ENCODE assay signal across 20 cellular contexts in the genomic region with DNA sequence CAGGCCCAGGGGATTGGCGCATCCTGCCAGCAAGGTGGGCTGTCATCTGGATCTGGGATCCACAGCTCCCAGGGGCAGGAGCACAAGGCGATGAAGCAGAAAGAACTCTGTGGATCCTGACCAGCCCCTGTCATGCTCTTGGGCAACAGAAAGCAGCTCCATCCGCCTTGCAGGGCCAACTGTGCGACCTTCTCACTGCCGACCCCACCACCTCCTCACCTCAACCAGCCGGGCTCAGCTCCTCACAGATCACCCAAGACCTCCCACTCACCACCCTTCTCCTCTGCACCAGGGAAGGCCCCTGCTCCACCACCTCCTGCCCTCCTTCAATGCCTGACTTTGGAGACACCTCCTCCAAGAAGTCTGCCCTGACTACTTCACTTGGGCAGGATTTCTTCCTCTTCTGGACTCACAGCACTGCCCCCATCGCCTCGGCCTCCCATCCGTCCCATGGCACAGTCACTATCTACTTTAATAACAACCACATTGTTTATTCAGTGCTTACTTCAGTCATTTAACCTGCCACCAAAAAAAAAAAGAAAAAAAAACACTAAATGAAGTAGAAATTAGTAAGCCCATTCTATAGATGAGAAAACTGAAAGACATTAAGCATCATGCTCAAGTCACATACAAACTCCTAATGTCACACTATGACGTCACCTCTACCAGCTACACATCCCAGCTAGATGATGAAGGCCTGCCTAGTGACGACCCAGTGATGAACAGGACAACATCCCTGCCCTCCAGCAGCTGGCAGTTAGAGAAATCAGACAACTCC. TPM values are rescaled to one million over a fixed set of nuclear protein-coding genes. Genes with fewer than 3 reads are reported as not detected.
DNase-seq lines count a peak whose midpoint lies in the region; ATAC-seq and TF ChIP-seq lines count a peak whose summit lies in the region.
"Had no signal": no experiment of that assay in that cellular context is flagged by ENCODE, and none has a peak within 500 bp of the region (broad histone marks: within the 10 kb centered on the region; RNA-seq: fewer than 3 reads in every experiment).

No MANE protein-coding gene starts in this region.

- H3K27me3 Mint-ChIP-seq in activated CD4-positive, alpha-beta T cell treated with anti-CD3 and anti-CD28 coated beads, Interleukin-2, amount 10 ng/mL, durations not matched to agents 24 days and 14 days, result no peaks in the 10 kb centered on the region
- no peaks in the 10 kb centered on the region for H3K27me3 Mint-ChIP-seq in effector memory CD8-positive, alpha-beta T cell

- WGBS in thyroid gland, 2 donors, result 84 to 88% methylated on average over 10 to 11 of the region's 11 CpGs

- H3K4me3 ChIP-seq in Panc1 (ENCODE audit: low read depth in 2 of 2, low read length in 2 of 2) (no peak overlapping the region), gastrocnemius medialis (no peak overlapping the region), thyroid gland (replicated peaks in 1 of 3) (no peak overlapping the region)
- H3K4me3 ChIP-seq: BLaER1, pancreas, sigmoid colon, upper lobe of left lung had no signal

- in situ Hi-C loops in Panc1 (cut with HindIII; ENCODE audit: low pct_unique_long_range_greater_than_20kb, low sequenced_read_pairs) (no loop called here), gastrocnemius medialis (cut with MboI; ENCODE audit: low sequenced_read_pairs in 4 of 4) (loop anchor here (5.0 to 25.0 kb wide), 4 partner anchors 113 to 263 kb away; no protein-coding TSS in a partner anchor)

- ATAC-seq in Panc1 (no peak), gastrocnemius medialis (no peak)
- ATAC-seq in effector memory CD8-positive, alpha-beta T cell (replicated peaks), result no peak
- ATAC-seq: activated CD4-positive, CD25-positive, alpha-beta regulatory T cell treated with anti-CD3 and anti-CD28 coated beads, Interleukin-2, amount 50 U/mL, for 24 hours; left ventricle myocardium superior; pancreas had no signal

- POLR2A ChIA-PET in Panc1 (lab: Charles Lee), result interaction anchor here (0.5 kb wide), 1 partner anchor 237 kb away, joined by 4 read pairs; no protein-coding TSS in a partner anchor

- TF ChIP-seq CTCF in Panc1 (IDR thresholded peaks at IDR 0.05), result no peak
- TF ChIP-seq CTCF in gastrocnemius medialis (IDR thresholded peaks at IDR 0.05 in 4 of 5, conservative IDR thresholded peaks at IDR 0.05 in 1 of 5), result no peak
- TF ChIP-seq CTCF in thyroid gland (IDR thresholded peaks at IDR 0.05), result no peak

- H3K4me1 Mint-ChIP-seq in activated CD4-positive, alpha-beta T cell treated with anti-CD3 and anti-CD28 coated beads, Interleukin-2, amount 10 ng/mL, durations not matched to agents 24 days and 14 days, result peaks cover 27% of the 10 kb centered on the region
- H3K4me1 Mint-ChIP-seq in effector memory CD8-positive, alpha-beta T cell (ENCODE audit: low read depth in 2 of 2), result peaks cover 17 to 21% of the 10 kb centered on the region in 2 donors

- H3K27ac ChIP-seq in Panc1 (ENCODE audit: low read length), result peak overlapping the region; percentile 97
- H3K27ac ChIP-seq in gastrocnemius medialis, result peak overlapping the region; percentile 74 to 85 (median 79)
- no peak overlapping the region for H3K27ac ChIP-seq in thyroid gland
- H3K27ac ChIP-seq: BLaER1, pancreas, sigmoid colon, upper lobe of left lung had no signal

- BruUV-seq in Panc1 (replicated peaks; lab: Mats Ljungman, UMichigan), result no TSS peak

- H3K27me3 ChIP-seq in Panc1 (ENCODE audit: control insufficient read depth, insufficient read depth, low read length) (no peaks in the 10 kb centered on the region), gastrocnemius medialis (no peaks in the 10 kb centered on the region), thyroid gland (no peaks in the 10 kb centered on the region)
- H3K27me3 ChIP-seq: pancreas, sigmoid colon, upper lobe of left lung had no signal

- H3K36me3 ChIP-seq in Panc1 (ENCODE audit: control insufficient read depth, insufficient read depth, low read length) (peaks cover 15% of the 10 kb centered on the region), gastrocnemius medialis (peaks cover 0 to 80% of the 10 kb centered on the region in 2 donors), thyroid gland (no peaks in the 10 kb centered on the region)
- H3K36me3 ChIP-seq: pancreas had no signal

- H3K27ac Mint-ChIP-seq in activated CD4-positive, alpha-beta T cell treated with anti-CD3 and anti-CD28 coated beads, Interleukin-2, amount 10 ng/mL, durations not matched to agents 24 days and 14 days, result peak overlapping the region; percentile 22
- H3K27ac Mint-ChIP-seq in effector memory CD8-positive, alpha-beta T cell, result peak overlapping the region; percentile 77 to 84

- TF ChIP-seq POLR2A in gastrocnemius medialis (IDR thresholded peaks at IDR 0.05) (no peak), thyroid gland (IDR thresholded peaks at IDR 0.05) (no peak)

- no peaks in the 10 kb centered on the region for H3K9me3 Mint-ChIP-seq in activated CD4-positive, alpha-beta T cell treated with anti-CD3 and anti-CD28 coated beads, Interleukin-2, amount 10 ng/mL, durations not matched to agents 24 days and 14 days
- no peaks in the 10 kb centered on the region for H3K9me3 Mint-ChIP-seq in effector memory CD8-positive, alpha-beta T cell

- H3K9me3 ChIP-seq in Panc1 (ENCODE audit: control insufficient read depth, insufficient read depth, low read depth, low read length) (no peaks in the 10 kb centered on the region), gastrocnemius medialis (no peaks in the 10 kb centered on the region), thyroid gland (no peaks in the 10 kb centered on the region)
- H3K9me3 ChIP-seq: BLaER1, pancreas, sigmoid colon, upper lobe of left lung had no signal

- H3K4me1 ChIP-seq in Panc1 (ENCODE audit: control insufficient read depth, insufficient read depth, low read length) (peaks cover 92% of the 10 kb centered on the region), gastrocnemius medialis (peaks cover 36 to 52% of the 10 kb centered on the region in 2 donors), thyroid gland (peaks cover 14 to 19% of the 10 kb centered on the region in 2 donors)
- H3K4me1 ChIP-seq: pancreas had no signal

- DNase-seq in activated CD4-positive, alpha-beta T cell treated with anti-CD3 and anti-CD28 coated beads, Interleukin-2, amount 10 ng/mL, durations not matched to agents 24 days and 14 days, result no peak
- no peak for DNase-seq in activated CD4-positive, alpha-beta T cell treated with anti-CD3 and anti-CD28 coated beads for 48 hours
- DNase-seq in Panc1 (ENCODE audit: low read depth, low spot score) (no peak), gastrocnemius medialis (no peak), dermis blood vessel endothelial cell (no peak), thyroid gland (no peak), NCI-H2171 (lab: John Stamatoyannopoulos, UW) (no peak)
- DNase-seq in effector memory CD8-positive, alpha-beta T cell, result no peak
- DNase-seq: activated CD8-positive, alpha-beta memory T cell treated with anti-CD3 and anti-CD28 coated beads, Interleukin-2, amount 50 U/mL, for 48 hours; activated gamma-delta T cell; head of caudate nucleus; left ventricle myocardium superior; NCI-H1436; pancreas; sigmoid colon; stimulated activated naive CD4-positive, alpha-beta T cell; T-helper 9 cell; upper lobe of left lung had no signal

- H3K4me3 Mint-ChIP-seq in activated CD4-positive, alpha-beta T cell treated with anti-CD3 and anti-CD28 coated beads, Interleukin-2, amount 10 ng/mL, durations not matched to agents 24 days and 14 days, result no peak overlapping the region
- H3K4me3 Mint-ChIP-seq in effector memory CD8-positive, alpha-beta T cell, result no peak overlapping the region

- CTCF ChIA-PET in Panc1 (lab: Charles Lee), result interaction anchor here (0.9 kb wide), 1 partner anchor 116 kb away, joined by 6 read pairs; no protein-coding TSS in a partner anchor

- intact Hi-C loops in activated CD4-positive, alpha-beta T cell treated with anti-CD3 and anti-CD28 coated beads, Interleukin-2, amount 10 ng/mL, durations not matched to agents 24 days and 14 days (cut with micrococcal nuclease), result loop anchor here (5.0 kb wide), 1 partner anchor 275 kb away; no protein-coding TSS in a partner anchor
- intact Hi-C loops in Panc1 (cut with micrococcal nuclease; ENCODE audit: unreplicated experiment) (no loop called here), gastrocnemius medialis (cut with DNase I; ENCODE audit: low total_unique reads) (loop anchor here (1.0 kb wide), 1 partner anchor 9 kb away; no protein-coding TSS in a partner anchor), thyroid gland (cut with DNase I) (loop anchor here (5.0 to 10.0 kb wide), 2 partner anchors 113 to 275 kb away; no protein-coding TSS in a partner anchor)

- no peaks in the 10 kb centered on the region for H3K36me3 Mint-ChIP-seq in activated CD4-positive, alpha-beta T cell treated with anti-CD3 and anti-CD28 coated beads, Interleukin-2, amount 10 ng/mL, durations not matched to agents 24 days and 14 days (ENCODE audit: low read depth)
- H3K36me3 Mint-ChIP-seq in effector memory CD8-positive, alpha-beta T cell (ENCODE audit: insufficient read depth), result peaks cover 7% of the 10 kb centered on the region

RNA-seq across cellular contexts. Expression of gene HAPLN3, which starts 6.6 kb away (rescaled TPM):
- total RNA-seq in activated CD4-positive, alpha-beta T cell treated with anti-CD3 and anti-CD28 coated beads, Interleukin-2, amount 10 ng/mL, durations not matched to agents 24 days and 14 days, result 76.6 and 77.0 TPM in 2 replicates
- total RNA-seq in Panc1 (2021; ENCODE audit: unreplicated experiment) (168 TPM), gastrocnemius medialis (1 to 10 TPM; 1.7 to 5.2 (median 2.1) TPM), dermis blood vessel endothelial cell (52.2 and 95.6 TPM in 2 replicates), thyroid gland (10 to 100 TPM in 1 of 4 donors, 1 to 10 TPM in 3; 3.6 to 14.0 (median 5.8) TPM)
- polyA plus RNA-seq in Panc1 (2012; ENCODE audit: insufficient read length), result 158 TPM

RNA-seq across cellular contexts. Expression of gene MFGE8, which starts 11.3 kb away (rescaled TPM):
- 7.3 and 10.6 TPM in 2 replicates for total RNA-seq in activated CD4-positive, alpha-beta T cell treated with anti-CD3 and anti-CD28 coated beads, Interleukin-2, amount 10 ng/mL, durations not matched to agents 24 days and 14 days
- total RNA-seq in Panc1 (2021; ENCODE audit: unreplicated experiment) (1,799 TPM), gastrocnemius medialis (100 to 1,000 TPM; 239 to 437 (median 395) TPM), dermis blood vessel endothelial cell (48.1 and 49.7 TPM in 2 replicates), thyroid gland (100 to 1,000 TPM in 2 of 4 donors, 10 to 100 TPM in 2; 94.8 to 161 (median 101) TPM)
- polyA plus RNA-seq in Panc1 (2012; ENCODE audit: insufficient read length), result 2,067 TPM

Comparison
In these comparisons a context has a peak if more than half of its experiments do, and no peak if none do; other contexts are left out.
1. H3K27ac ChIP-seq: peak in Panc1 (single experiment) and gastrocnemius medialis (4 of 4); none in thyroid gland (0 of 3).